9 cellular contexts compared by ENCODE assay signal in the genomic region with DNA sequence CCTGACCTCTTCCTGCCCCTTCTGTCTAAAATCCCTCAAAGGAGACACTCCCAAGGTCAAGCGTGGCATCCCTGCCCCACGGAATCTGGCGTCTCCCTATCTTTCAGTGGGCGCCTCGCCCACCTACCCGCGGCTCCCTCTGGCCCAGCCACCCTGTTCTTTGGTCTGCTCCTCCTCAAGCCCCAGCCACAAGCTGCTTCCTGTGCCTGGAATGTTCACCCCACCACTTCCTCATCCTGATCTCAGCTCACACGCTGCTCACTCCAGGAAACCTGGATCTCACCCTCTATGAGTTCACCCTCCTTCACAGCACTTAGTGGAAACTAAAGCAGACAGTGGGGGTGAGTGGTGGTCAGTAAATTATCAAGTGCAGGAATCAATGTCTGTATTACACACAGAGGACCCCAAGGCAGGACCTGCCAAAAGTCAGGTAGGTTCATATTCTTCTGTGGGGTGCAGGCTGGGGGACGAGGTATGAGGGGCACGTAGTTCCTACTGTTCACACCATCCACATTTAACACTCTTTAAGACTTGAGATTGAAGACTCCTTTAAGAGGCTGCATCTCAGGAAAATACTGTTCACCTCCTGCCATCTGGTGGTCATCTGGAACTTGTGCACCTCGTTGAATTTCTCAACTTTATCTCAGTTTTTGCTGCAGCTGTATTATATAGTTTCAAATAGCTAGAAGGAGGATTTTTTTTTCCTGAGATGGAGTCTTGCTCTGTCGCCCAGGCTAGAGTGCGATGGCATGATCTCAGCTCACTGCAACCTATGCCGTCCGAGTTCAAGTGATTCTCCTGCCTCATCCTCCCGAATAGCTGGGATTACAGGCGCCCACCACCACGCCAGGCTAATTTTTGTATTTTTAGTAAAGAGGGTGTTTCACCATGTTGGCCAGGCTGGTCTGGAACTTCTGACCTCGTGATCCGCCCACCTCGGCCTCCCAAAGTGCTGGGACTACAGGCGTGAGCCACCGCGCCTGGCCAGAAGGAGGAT.
DNase-seq lines count a peak whose midpoint lies in the region; ATAC-seq and TF ChIP-seq lines count a peak whose summit lies in the region.
"Had no signal": no experiment of that assay in that cellular context is flagged by ENCODE, and none has a peak within 500 bp of the region (broad histone marks: within the 10 kb centered on the region; RNA-seq: fewer than 3 reads in every experiment).

No MANE protein-coding gene starts in this region.

- no peaks in the 10 kb centered on the region for H4K20me1 ChIP-seq in PC-9 (ENCODE audit: insufficient read depth)

- H3K4me3 Mint-ChIP-seq in effector memory CD8-positive, alpha-beta T cell, result no peak overlapping the region
- H3K4me3 Mint-ChIP-seq: natural killer cell treated with Interleukin-12 subunit alpha and Interleukin-12 subunit beta and Interleukin-15 and Interleukin-18, amount 100 ng/mL, for 72 hours had no signal

- H3K9me3 Mint-ChIP-seq in effector memory CD8-positive, alpha-beta T cell, result no peaks in the 10 kb centered on the region
- H3K9me3 Mint-ChIP-seq: natural killer cell treated with Interleukin-12 subunit alpha and Interleukin-12 subunit beta and Interleukin-15 and Interleukin-18, amount 100 ng/mL, for 72 hours had no signal

- H3K9ac ChIP-seq in mesenchymal stem cell (ENCODE audit: low read length), result peak overlapping the region; percentile 40

- no peak overlapping the region for H2BK5ac ChIP-seq in mesenchymal stem cell (ENCODE audit: low read depth, low read length, poor library complexity, severe bottlenecking)

- WGBS in mesenchymal stem cell, result 81% methylated on average over 20 of the region's 24 CpGs

- BruUV-seq in PC-9 (replicated peaks; lab: Mats Ljungman, UMichigan), result no TSS peak

- H3K4me1 ChIP-seq in PC-9 (replicated peaks; ENCODE audit: insufficient read depth), result no peaks in the 10 kb centered on the region
- H3K4me1 ChIP-seq in mesenchymal stem cell (ENCODE audit: control insufficient read depth, insufficient read depth, low read depth, low read length), result no peaks in the 10 kb centered on the region

- H3K36me3 Mint-ChIP-seq in effector memory CD8-positive, alpha-beta T cell (ENCODE audit: insufficient read depth), result no peaks in the 10 kb centered on the region
- H3K36me3 Mint-ChIP-seq: natural killer cell treated with Interleukin-12 subunit alpha and Interleukin-12 subunit beta and Interleukin-15 and Interleukin-18, amount 100 ng/mL, for 72 hours had no signal

- H3K4me3 ChIP-seq in AG09309 (ENCODE audit: control insufficient read depth, low read depth, low read length) (no peak overlapping the region), GM06990 (replicated peaks; ENCODE audit: low read depth, low read length) (no peak overlapping the region), PC-9 (no peak overlapping the region), mesenchymal stem cell (ENCODE audit: insufficient read depth in 1 of 2, low read depth in 1 of 2, low read length in 2 of 2) (no peak overlapping the region)

- no peaks in the 10 kb centered on the region for H3K79me1 ChIP-seq in mesenchymal stem cell (replicated peaks; ENCODE audit: low read length, poor library complexity, severe bottlenecking)

- H3K27me3 Mint-ChIP-seq in effector memory CD8-positive, alpha-beta T cell, result peaks cover 12 to 31% of the 10 kb centered on the region in 2 donors

- H3K18ac ChIP-seq in mesenchymal stem cell (ENCODE audit: low read depth in 1 of 2, low read length in 2 of 2), result no peak overlapping the region

- no peak overlapping the region for H3K27ac ChIP-seq in PC-9
- no peak overlapping the region for H3K27ac ChIP-seq in mesenchymal stem cell (ENCODE audit: low read length, poor library complexity, severe bottlenecking)

- H2AFZ ChIP-seq in PC-9 (no peak overlapping the region), mesenchymal stem cell (ENCODE audit: low read depth, low read length) (no peak overlapping the region)

- DNase-seq in AG09309 (ENCODE audit: low read depth) (peak; percentile 66), GM06990 (ENCODE audit: extremely low read depth, insufficient read length) (peak; percentile 9), PC-9 (peak in 1 of 2 experiments; percentile 47), mesenchymal stem cell (peak; percentile 64), ureter (ENCODE audit: low spot score) (no peak)
- peak; percentile 2 to 26 (median 14) for DNase-seq in effector memory CD8-positive, alpha-beta T cell
- no peak for DNase-seq in effector CD4-positive, alpha-beta T cell

- H2BK120ac ChIP-seq in mesenchymal stem cell (ENCODE audit: low read depth, low read length), result no peak overlapping the region

- no peak overlapping the region for H2BK12ac ChIP-seq in mesenchymal stem cell (ENCODE audit: low read length in 2 of 2)

- no peaks in the 10 kb centered on the region for H3K79me2 ChIP-seq in PC-9 (ENCODE audit: low read depth)

- no peaks in the 10 kb centered on the region for H3K9me2 ChIP-seq in PC-9 (ENCODE audit: insufficient read depth)

- H3K23ac ChIP-seq in mesenchymal stem cell (ENCODE audit: low read length in 2 of 2), result no peak overlapping the region

- peak; percentile 73 for TF ChIP-seq CTCF in AG09309 (IDR thresholded peaks at IDR 0.05; ENCODE audit: control insufficient read depth, insufficient read depth, low read depth, low read length, missing control alignments)
- peak; percentile 63 for TF ChIP-seq CTCF in GM06990 (IDR thresholded peaks at IDR 0.05; ENCODE audit: insufficient read depth, low read length, poor library complexity, severe bottlenecking)
- TF ChIP-seq CTCF in PC-9 (conservative IDR thresholded peaks at IDR 0.05), result peak; percentile 75

- H3K4me2 ChIP-seq in PC-9, result no peak overlapping the region
- no peak overlapping the region for H3K4me2 ChIP-seq in mesenchymal stem cell (ENCODE audit: low read length, poor library complexity, severe bottlenecking)

- POLR2A ChIA-PET in PC-9 (lab: Charles Lee; ENCODE audit: unreplicated experiment), result no interaction called here

- ATAC-seq in HG03159 (IDR thresholded peaks at IDR 0.05; ENCODE audit: unreplicated experiment), result peak; percentile 72
- no peak for ATAC-seq in effector memory CD8-positive, alpha-beta T cell (replicated peaks)

- intact Hi-C loops in PC-9 (cut with micrococcal nuclease; ENCODE audit: unreplicated experiment), result loop anchor here (1.0 to 10.0 kb wide), 2 partner anchors 563 to 668 kb away; no protein-coding TSS in a partner anchor

- H3K36me3 ChIP-seq in GM06990 (ENCODE audit: control insufficient read depth, insufficient read depth, low read length) (no peaks in the 10 kb centered on the region), PC-9 (ENCODE audit: low read depth) (no peaks in the 10 kb centered on the region), mesenchymal stem cell (ENCODE audit: control insufficient read depth in 1 of 2, insufficient read depth in 2 of 2, low read depth in 1 of 2, low read length in 2 of 2) (no peaks in the 10 kb centered on the region)

- H3K9me3 ChIP-seq in PC-9 (ENCODE audit: insufficient read depth, low read depth) (no peaks in the 10 kb centered on the region), mesenchymal stem cell (ENCODE audit: control insufficient read depth, low read length) (peaks cover 5% of the 10 kb centered on the region)

- peaks cover 3 to 6% of the 10 kb centered on the region in 2 donors for H3K4me1 Mint-ChIP-seq in effector memory CD8-positive, alpha-beta T cell (ENCODE audit: low read depth in 2 of 2)

- no peaks in the 10 kb centered on the region for H3F3A ChIP-seq in PC-9 (ENCODE audit: insufficient read depth, low read depth)

- peak overlapping the region in 1 of 2 donors; percentile 77 for H3K27ac Mint-ChIP-seq in effector memory CD8-positive, alpha-beta T cell
- H3K27ac Mint-ChIP-seq: natural killer cell treated with Interleukin-12 subunit alpha and Interleukin-12 subunit beta and Interleukin-15 and Interleukin-18, amount 100 ng/mL, for 72 hours had no signal

- H3K4ac ChIP-seq in mesenchymal stem cell (ENCODE audit: low read depth in 1 of 2, low read length in 2 of 2), result no peak overlapping the region

- no peak overlapping the region for H4K91ac ChIP-seq in mesenchymal stem cell (ENCODE audit: low read length)

- H3K14ac ChIP-seq in mesenchymal stem cell (ENCODE audit: low read length in 2 of 2), result no peak overlapping the region

- H2AK5ac ChIP-seq in mesenchymal stem cell (ENCODE audit: low read length, severe bottlenecking), result no peak overlapping the region

- CTCF ChIA-PET in PC-9 (lab: Charles Lee), result interaction anchor here (0.7 kb wide), 1 partner anchor 66 kb away, joined by 3 read pairs; no protein-coding TSS in a partner anchor

- no peak overlapping the region for H2BK15ac ChIP-seq in mesenchymal stem cell (ENCODE audit: low read depth, poor library complexity, severe bottlenecking)

- no peak overlapping the region for H4K8ac ChIP-seq in mesenchymal stem cell (ENCODE audit: low read length)

- H3K27me3 ChIP-seq in GM06990 (replicated peaks; ENCODE audit: control insufficient read depth, insufficient read depth, low read length) (no peaks in the 10 kb centered on the region; the same call in 1 of the 2 replicates), PC-9 (ENCODE audit: insufficient read depth, low read depth) (no peaks in the 10 kb centered on the region), mesenchymal stem cell (ENCODE audit: control insufficient read depth in 1 of 2, insufficient read depth in 1 of 2, low read length in 2 of 2) (peaks cover 0 to 22% of the 10 kb centered on the region in 2 experiments)

Comparison
In these comparisons a context has a peak if more than half of its experiments do, and no peak if none do; other contexts are left out.
1. DNase-seq: peak in AG09309 (single experiment), GM06990 (single experiment), effector memory CD8-positive, alpha-beta T cell (3 of 3) and mesenchymal stem cell (single experiment); none in ureter (single experiment) and effector CD4-positive, alpha-beta T cell (single experiment).
2. Peak in every context shown above with its lines, with median percentiles within 50 percentile points of each other: CTCF ChIP-seq.